ENCODE assay signal across 15 cellular contexts in genomic region chr17:48574523-48575065, GRCh38. TPM values are rescaled to one million over a fixed set of nuclear protein-coding genes. Genes with fewer than 3 reads are reported as not detected.
DNase-seq lines count a peak whose midpoint lies in the region; ATAC-seq, FAIRE-seq and TF ChIP-seq lines count a peak whose summit lies in the region.
"Had no signal": no experiment of that assay in that cellular context is flagged by ENCODE, and none has a peak within 500 bp of the region (broad histone marks: within the 10 kb centered on the region; RNA-seq: fewer than 3 reads in every experiment).

No MANE protein-coding gene starts in this region.

- DNase-seq in A549 (ENCODE audit: low read depth in 1 of 2, low spot score in 1 of 2) (no peak), Peyer's patch (no peak), esophagus muscularis mucosa (ENCODE audit: extremely low spot score) (no peak), GM19238 (ENCODE audit: insufficient read length, low spot score) (no peak), SKM-1 (lab: John Stamatoyannopoulos, UW; ENCODE audit: unreplicated experiment) (no peak), NOMO-1 (lab: John Stamatoyannopoulos, UW; ENCODE audit: unreplicated experiment in 2 of 2) (no peak)
- DNase-seq: activated CD4-positive, CD25-positive, alpha-beta regulatory T cell treated with anti-CD3 and anti-CD28 coated beads, Interleukin-2, amount 50 U/mL, for 72 hours; activated naive CD4-positive, alpha-beta T cell; CD8-positive, alpha-beta T cell; hypothalamus; NCI-H446 treated with DMSO at 0.1 percent for 48 hours; pancreas had no signal

- H3K27ac ChIP-seq in A549, result no peak overlapping the region
- peak overlapping the region; percentile 32 to 92 (median 67) for H3K27ac ChIP-seq in Peyer's patch
- H3K27ac ChIP-seq in esophagus muscularis mucosa (replicated peaks in 1 of 4), result peak overlapping the region; percentile 91 to 97 (median 96)
- peak overlapping the region; percentile 90 for H3K27ac ChIP-seq in muscle layer of duodenum (ENCODE audit: low read length)
- H3K27ac ChIP-seq: pancreas had no signal

- POLR2A ChIA-PET in A549 (lab: Yijun Ruan, JAX), result no interaction called here

- TF ChIP-seq POLR2A in A549 (IDR thresholded peaks at IDR 0.05; ENCODE audit: low read length) (no peak), Peyer's patch (IDR thresholded peaks at IDR 0.05) (no peak), esophagus muscularis mucosa (IDR thresholded peaks at IDR 0.05; ENCODE audit: low read depth) (no peak)

- no peak for TF ChIP-seq EP300 in A549 (IDR thresholded peaks at IDR 0.05)
- no peak for TF ChIP-seq EP300 in esophagus muscularis mucosa (IDR thresholded peaks at IDR 0.05)

- H3K27me3 ChIP-seq in Peyer's patch (no peaks in the 10 kb centered on the region), esophagus muscularis mucosa (no peaks in the 10 kb centered on the region), muscle layer of duodenum (ENCODE audit: low read depth, low read length) (no peaks in the 10 kb centered on the region)

- CTCF ChIA-PET in A549 (lab: Yijun Ruan, JAX), result interaction anchor here (0.7 to 1.3 kb wide), 5 partner anchors 10 to 315 kb away, joined by 3 to 4 read pairs (median 3); no protein-coding TSS in a partner anchor

- intact Hi-C loops in esophagus muscularis mucosa (cut with DNase I), result no loop called here

- 68% methylated on average over 6 of the region's 6 CpGs for WGBS in A549 (ENCODE audit: missing lambda C conversion rate)
- WGBS in esophagus muscularis mucosa, result 42% methylated on average over 6 of the region's 6 CpGs

- FAIRE-seq in A549 (lab: Jason Lieb, UNC), result no peak
- FAIRE-seq: pancreas had no signal

- H3K36me3 ChIP-seq in Peyer's patch (peaks cover 0 to 16% (median 0%) of the 10 kb centered on the region in 3 donors), esophagus muscularis mucosa (no peaks in the 10 kb centered on the region), muscle layer of duodenum (ENCODE audit: control insufficient read depth in 1 of 2, insufficient read depth in 2 of 2, low read length in 2 of 2) (no peaks in the 10 kb centered on the region)
- H3K36me3 ChIP-seq: pancreas had no signal

- peak overlapping the region; percentile 17; the same call in 1 of the 3 replicates for H3K4me2 ChIP-seq in A549

- ATAC-seq in A549 (no peak), HG03095 (IDR thresholded peaks at IDR 0.05; ENCODE audit: unreplicated experiment) (no peak)
- ATAC-seq: CD8-positive, alpha-beta T cell; mucosa of descending colon; pancreas had no signal

- H3K4me3 ChIP-seq in A549 (no peak overlapping the region), Peyer's patch (peak overlapping the region in 1 of 4 donors; percentile 61), esophagus muscularis mucosa (peak overlapping the region; percentile 66 to 90 (median 77)), muscle layer of duodenum (ENCODE audit: low read depth in 1 of 2, low read length in 2 of 2) (peak overlapping the region; percentile 55 to 62)
- H3K4me3 ChIP-seq: mucosa of descending colon, pancreas had no signal

- no peak for TF ChIP-seq CTCF in A549 (IDR thresholded peaks at IDR 0.05)
- TF ChIP-seq CTCF in Peyer's patch (IDR thresholded peaks at IDR 0.05), result no peak
- TF ChIP-seq CTCF in esophagus muscularis mucosa (IDR thresholded peaks at IDR 0.05), result no peak

- H3K4me1 ChIP-seq in A549 (peaks cover 16% of the 10 kb centered on the region), Peyer's patch (peaks cover 0 to 46% (median 5%) of the 10 kb centered on the region in 4 donors), esophagus muscularis mucosa (peaks cover 30 to 93% (median 89%) of the 10 kb centered on the region in 4 donors), muscle layer of duodenum (ENCODE audit: control insufficient read depth in 1 of 2, insufficient read depth in 2 of 2, low read length in 2 of 2) (peaks cover 7 to 42% of the 10 kb centered on the region in 2 donors)
- H3K4me1 ChIP-seq: pancreas had no signal

- TF ChIP-seq RAD21 in A549 (conservative IDR thresholded peaks at IDR 0.05 in 1 of 2, IDR thresholded peaks at IDR 0.05 in 1 of 2), result no peak

- H3K9me3 ChIP-seq in A549 (no peaks in the 10 kb centered on the region), Peyer's patch (no peaks in the 10 kb centered on the region), esophagus muscularis mucosa (no peaks in the 10 kb centered on the region), muscle layer of duodenum (ENCODE audit: control insufficient read depth in 1 of 2, low read length in 2 of 2) (no peaks in the 10 kb centered on the region)
- H3K9me3 ChIP-seq: mucosa of descending colon, pancreas had no signal

TF ChIP-seq in A549, 52 proteins besides CTCF, POLR2A, EP300 and RAD21:
- no peak for TF ChIP-seq FOXS1 (CRISPR knock-in tag; IDR thresholded peaks at IDR 0.05)
TF ChIP-seq in A549: peak in this region for 0.

RNA-seq across cellular contexts. Expression of gene HOXB4, which starts 3.6 kb away (rescaled TPM):
- polyA plus RNA-seq in A549 (2011; rRNA removed) (0.74 and 0.75 TPM in 2 replicates), A549 (2017; fragmentation: RNase III; extraction: RNeasy Plus Mini Kit Qiagen cat#74134 plus additional on column Dnase treatment) (0.24 to 0.37 TPM (median 0.30 TPM) in 3 replicates)
- polyA plus RNA-seq in A549 (2012; cell fraction: cytosol; rRNA removed), result 0.25 and 0.29 TPM in 2 replicates
- polyA plus RNA-seq in A549 (2012; cell fraction: nucleus; rRNA removed), result 1.6 TPM in 2 replicates
- 0.44 and 0.99 TPM in 2 replicates for polyA minus RNA-seq in A549 (2011; rRNA and poly(A)+ RNA removed)
- total RNA-seq in Peyer's patch (1 to 10 TPM; 1.8 to 6.6 (median 5.1) TPM), esophagus muscularis mucosa (1 to 10 TPM; 3.5 to 8.3 (median 5.0) TPM)

RNA-seq across cellular contexts. Expression of gene HOXB3, which starts 15.4 kb away (rescaled TPM):
- polyA plus RNA-seq in A549 (2011; rRNA removed) (11.6 and 17.0 TPM in 2 replicates), A549 (2017; fragmentation: RNase III; extraction: RNeasy Plus Mini Kit Qiagen cat#74134 plus additional on column Dnase treatment) (7.0 to 10.2 TPM (median 8.6 TPM) in 3 replicates)
- 9.3 and 12.8 TPM in 2 replicates for polyA plus RNA-seq in A549 (2012; cell fraction: cytosol; rRNA removed)
- polyA plus RNA-seq in A549 (2012; cell fraction: nucleus; rRNA removed), result 38.5 and 48.1 TPM in 2 replicates
- 4.0 and 5.5 TPM in 2 replicates for polyA minus RNA-seq in A549 (2011; rRNA and poly(A)+ RNA removed)
- total RNA-seq in Peyer's patch (10 to 100 TPM; 37.0 to 89.3 (median 65.4) TPM), esophagus muscularis mucosa (10 to 100 TPM; 10.8 to 34.9 (median 28.7) TPM)

RNA-seq across cellular contexts. Expression of gene HOXB5, which starts 19.0 kb away (rescaled TPM):
- polyA plus RNA-seq in A549 (2011; rRNA removed) (2.5 and 2.7 TPM in 2 replicates), A549 (2017; fragmentation: RNase III; extraction: RNeasy Plus Mini Kit Qiagen cat#74134 plus additional on column Dnase treatment) (2.1 to 3.0 TPM (median 2.4 TPM) in 3 replicates)
- polyA plus RNA-seq in A549 (2012; cell fraction: cytosol; rRNA removed), result 1.9 and 2.5 TPM in 2 replicates
- 21.9 and 24.5 TPM in 2 replicates for polyA plus RNA-seq in A549 (2012; cell fraction: nucleus; rRNA removed)
- polyA minus RNA-seq in A549 (2011; rRNA and poly(A)+ RNA removed), result 0.39 and 0.74 TPM in 2 replicates
- total RNA-seq in Peyer's patch (10 to 100 TPM in 3 of 4 donors, 1 to 10 TPM in 1; 7.7 to 22.5 (median 15.0) TPM), esophagus muscularis mucosa (under 1 TPM; 0.17 to 0.83 (median 0.36) TPM)
- total RNA-seq: CD8-positive, alpha-beta T cell had no signal

RNA-seq across cellular contexts. Expression of gene HOXB2, which starts 29.7 kb away (rescaled TPM):
- polyA plus RNA-seq in A549 (2011; rRNA removed) (2.6 and 2.7 TPM in 2 replicates), A549 (2017; fragmentation: RNase III; extraction: RNeasy Plus Mini Kit Qiagen cat#74134 plus additional on column Dnase treatment) (0.58 to 0.65 TPM (median 0.60 TPM) in 3 replicates)
- 1.8 and 2.7 TPM in 2 replicates for polyA plus RNA-seq in A549 (2012; cell fraction: cytosol; rRNA removed)
- polyA plus RNA-seq in A549 (2012; cell fraction: nucleus; rRNA removed), result 3.6 and 3.7 TPM in 2 replicates
- 0.79 and 0.92 TPM in 2 replicates for polyA minus RNA-seq in A549 (2011; rRNA and poly(A)+ RNA removed)
- total RNA-seq in Peyer's patch (1 to 10 TPM; 1.4 to 9.6 (median 4.1) TPM), esophagus muscularis mucosa (10 to 100 TPM; 36.3 to 86.4 (median 63.4) TPM)

RNA-seq across cellular contexts. Expression of gene HOXB6, which starts 30.2 kb away (rescaled TPM):
- 9.4 and 10.2 TPM in 2 replicates for polyA plus RNA-seq in A549 (2011; rRNA removed)
- polyA plus RNA-seq in A549 (2012; cell fraction: cytosol; rRNA removed), result 8.7 and 9.0 TPM in 2 replicates
- polyA plus RNA-seq in A549 (2012; cell fraction: nucleus; rRNA removed), result 48.0 and 49.7 TPM in 2 replicates
- polyA plus RNA-seq in A549 (2017; fragmentation: RNase III; extraction: RNeasy Plus Mini Kit Qiagen cat#74134 plus additional on column Dnase treatment), result 12.3 to 14.9 TPM (median 14.7 TPM) in 3 replicates
- 4.4 and 4.9 TPM in 2 replicates for polyA minus RNA-seq in A549 (2011; rRNA and poly(A)+ RNA removed)
- total RNA-seq in Peyer's patch, result 10 to 100 TPM; 34.3 to 98.4 (median 66.7) TPM
- total RNA-seq in esophagus muscularis mucosa, result 1 to 10 TPM; 2.2 to 5.4 (median 2.9) TPM

Comparison
In these comparisons a context has a peak if more than half of its experiments do, and no peak if none do; other contexts are left out.
1. H3K27ac ChIP-seq: peak in Peyer's patch (4 of 4), esophagus muscularis mucosa (4 of 4) and muscle layer of duodenum (single experiment); none in A549 (0 of 2).
2. RNA of gene HOXB5, which starts 19.0 kb away (total RNA-seq): 7.7 to 22.5 TPM in Peyer's patch; 0.17 to 0.83 TPM in esophagus muscularis mucosa; every median in the first group is over 4 times any median in the second.